20 cellular contexts compared by ENCODE assay signal in genomic region chr5:173512637-173513435, GRCh38.
DNase-seq lines count a peak whose midpoint lies in the region; ATAC-seq, FAIRE-seq and TF ChIP-seq lines count a peak whose summit lies in the region.
"Had no signal": no experiment of that assay in that cellular context is flagged by ENCODE, and none has a peak within 500 bp of the region (broad histone marks: within the 10 kb centered on the region; RNA-seq: fewer than 3 reads in every experiment).

No MANE protein-coding gene starts in this region.

- intact Hi-C loops in right cardiac atrium (cut with DNase I) = no loop called here

- H3K27ac ChIP-seq in mesenchymal stem cell (ENCODE audit: low read length, poor library complexity, severe bottlenecking) = peak overlapping the region; percentile 66
- H3K27ac ChIP-seq in right cardiac atrium (ENCODE audit: low read length) = no peak overlapping the region
- H3K27ac ChIP-seq: KMS-11, neutrophil, skin epidermis, WERI-Rb-1 had no signal

- H3K4ac ChIP-seq in mesenchymal stem cell (ENCODE audit: low read depth in 1 of 2, low read length in 2 of 2) = no peak overlapping the region

- H3K79me1 ChIP-seq in mesenchymal stem cell (replicated peaks; ENCODE audit: low read length, poor library complexity, severe bottlenecking) = no peaks in the 10 kb centered on the region

- no peaks in the 10 kb centered on the region for H3K36me3 ChIP-seq in mesenchymal stem cell (ENCODE audit: control insufficient read depth in 1 of 2, insufficient read depth in 2 of 2, low read depth in 1 of 2, low read length in 2 of 2)
- H3K36me3 ChIP-seq: BE2C, neutrophil, WERI-Rb-1 had no signal

- peak overlapping the region in 1 of 2 experiments; percentile 53 for H2BK12ac ChIP-seq in mesenchymal stem cell (ENCODE audit: low read length in 2 of 2)

- H2AK5ac ChIP-seq in mesenchymal stem cell (ENCODE audit: low read length, severe bottlenecking) = no peak overlapping the region

- no peak overlapping the region for H3K4me3 ChIP-seq in AG10803 (ENCODE audit: low read length)
- no peak overlapping the region for H3K4me3 ChIP-seq in mesenchymal stem cell (ENCODE audit: insufficient read depth in 1 of 2, low read depth in 1 of 2, low read length in 2 of 2)
- no peak overlapping the region for H3K4me3 ChIP-seq in right cardiac atrium (ENCODE audit: low read length)
- H3K4me3 ChIP-seq: skin epidermis had no signal

- no peak overlapping the region for H3K18ac ChIP-seq in mesenchymal stem cell (ENCODE audit: low read depth in 1 of 2, low read length in 2 of 2)

- H3K27me3 ChIP-seq in mesenchymal stem cell (ENCODE audit: control insufficient read depth in 1 of 2, insufficient read depth in 1 of 2, low read length in 2 of 2) = no peaks in the 10 kb centered on the region
- no peaks in the 10 kb centered on the region for H3K27me3 ChIP-seq in right cardiac atrium (ENCODE audit: control insufficient read depth, insufficient read depth)

- H3K14ac ChIP-seq in mesenchymal stem cell (ENCODE audit: low read length in 2 of 2) = no peak overlapping the region

- no peak overlapping the region for H2BK5ac ChIP-seq in mesenchymal stem cell (ENCODE audit: low read depth, low read length, poor library complexity, severe bottlenecking)

- 41% methylated on average over 4 of the region's 5 CpGs for WGBS in mesenchymal stem cell
- 67% methylated on average over 5 of the region's 5 CpGs for WGBS in right cardiac atrium

- TF ChIP-seq CTCF in AG10803 (conservative IDR thresholded peaks at IDR 0.05; ENCODE audit: low read length) = no peak

- no peak overlapping the region for H2BK120ac ChIP-seq in mesenchymal stem cell (ENCODE audit: low read depth, low read length)

- no peak overlapping the region for H2BK15ac ChIP-seq in mesenchymal stem cell (ENCODE audit: low read depth, poor library complexity, severe bottlenecking)

- FAIRE-seq in HTR-8/SVneo (lab: Jason Lieb, UNC) = no peak
- FAIRE-seq: A204.1 had no signal

- peak; percentile 40 for DNase-seq in AG10803 (ENCODE audit: low read depth)
- peak; percentile 32 for DNase-seq in HTR-8/SVneo (ENCODE audit: insufficient read length, low spot score)
- DNase-seq in amniotic epithelial cell (ENCODE audit: low read depth) = peak; percentile 53
- DNase-seq in mesenchymal stem cell = no peak
- no peak for DNase-seq in right cardiac atrium
- DNase-seq in SK-N-DZ (ENCODE audit: low spot score) = no peak
- DNase-seq: activated CD4-positive, alpha-beta T cell treated with anti-CD3 and anti-CD28 coated beads, Interleukin-2, amount 10 ng/mL, durations not matched to agents 24 days and 14 days; activated naive CD4-positive, alpha-beta T cell treated with anti-CD3 and anti-CD28 coated beads for 36 hours; BE2C; kidney glomerular epithelial cell; NCI-H187 treated with DMSO at 0.1 percent for 48 hours; NCI-H748 treated with DMSO at 0.1 percent for 48 hours; stimulated activated CD4-positive, alpha-beta T cell treated with anti-CD3 and anti-CD28 coated beads, Interleukin-1b, Interleukin-23, amount 100 ng/mL, for 48 hours; WERI-Rb-1 had no signal

- no peak overlapping the region for H4K8ac ChIP-seq in mesenchymal stem cell (ENCODE audit: low read length)

- no peak for ATAC-seq in right cardiac atrium
- ATAC-seq in GM21825 (IDR thresholded peaks at IDR 0.05; ENCODE audit: unreplicated experiment) = no peak
- no peak for ATAC-seq in HG02981 (IDR thresholded peaks at IDR 0.05; ENCODE audit: unreplicated experiment)

- H3K9ac ChIP-seq in mesenchymal stem cell (ENCODE audit: low read length) = peak overlapping the region; percentile 62
- H3K9ac ChIP-seq: KMS-11 had no signal

- no peak overlapping the region for H2AFZ ChIP-seq in mesenchymal stem cell (ENCODE audit: low read depth, low read length)

- H3K4me2 ChIP-seq in mesenchymal stem cell (ENCODE audit: low read length, poor library complexity, severe bottlenecking) = peak overlapping the region; percentile 16
- H3K4me2 ChIP-seq: KMS-11 had no signal

- H3K9me3 ChIP-seq in mesenchymal stem cell (ENCODE audit: control insufficient read depth, low read length) (no peaks in the 10 kb centered on the region), right cardiac atrium (ENCODE audit: control insufficient read depth, low read length) (no peaks in the 10 kb centered on the region)
- H3K9me3 ChIP-seq: BE2C, neutrophil had no signal

- no peak overlapping the region for H4K91ac ChIP-seq in mesenchymal stem cell (ENCODE audit: low read length)

- H3K4me1 ChIP-seq in mesenchymal stem cell (ENCODE audit: control insufficient read depth, insufficient read depth, low read depth, low read length) (peaks cover 2% of the 10 kb centered on the region), right cardiac atrium (ENCODE audit: control insufficient read depth, insufficient read depth, low read length) (no peaks in the 10 kb centered on the region)
- H3K4me1 ChIP-seq: BE2C had no signal

- H3K23ac ChIP-seq in mesenchymal stem cell (ENCODE audit: low read length in 2 of 2) = no peak overlapping the region

Comparison
In these comparisons a context has a peak if more than half of its experiments do, and no peak if none do; other contexts are left out.
1. DNase-seq: peak in AG10803 (single experiment), HTR-8/SVneo (single experiment) and amniotic epithelial cell (single experiment); none in mesenchymal stem cell (single experiment), right cardiac atrium (0 of 3) and SK-N-DZ (single experiment).